In the genomic region with DNA sequence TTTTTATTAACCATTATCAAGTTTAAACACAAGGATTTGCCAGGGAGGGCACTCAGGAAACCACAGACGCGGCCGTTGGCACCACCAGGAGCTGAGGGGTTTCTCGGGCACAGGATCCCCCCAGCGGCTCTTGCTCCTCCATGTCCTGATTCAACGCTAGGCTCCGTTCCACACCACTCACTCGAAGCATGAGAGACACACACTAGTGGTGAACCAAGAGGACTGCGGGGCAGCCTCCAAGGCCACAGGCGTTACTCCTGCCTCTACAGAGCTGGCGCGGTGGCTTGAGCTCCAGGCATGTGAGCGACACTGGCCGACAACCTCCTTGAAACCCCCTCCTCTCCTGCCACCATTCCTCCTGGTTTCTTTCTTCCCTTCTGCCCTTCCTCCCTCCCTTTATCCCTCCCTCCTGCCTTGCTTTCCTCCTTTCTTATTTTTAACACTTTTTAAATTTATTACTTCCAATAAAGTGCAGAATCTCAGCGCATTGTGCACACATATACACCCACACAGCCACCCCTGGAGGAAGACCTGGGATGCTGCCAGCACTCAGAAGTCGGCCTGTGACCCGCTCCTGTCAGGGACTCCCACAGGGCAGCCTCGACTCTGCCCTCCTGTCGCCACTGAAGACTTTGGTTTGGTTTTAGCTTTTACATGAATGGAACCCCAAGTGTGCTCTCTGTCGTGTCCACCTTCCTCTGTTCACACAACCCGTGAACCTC, we compare ENCODE assay signal across 11 cellular contexts. TPM values are rescaled to one million over a fixed set of nuclear protein-coding genes. Genes with fewer than 3 reads are reported as not detected.
DNase-seq lines count a peak whose midpoint lies in the region; ATAC-seq, FAIRE-seq and TF ChIP-seq lines count a peak whose summit lies in the region.
"Had no signal": no experiment of that assay in that cellular context is flagged by ENCODE, and none has a peak within 500 bp of the region (broad histone marks: within the 10 kb centered on the region; RNA-seq: fewer than 3 reads in every experiment).

No MANE protein-coding gene starts in this region.

- DNase-seq in A549 (ENCODE audit: low read depth in 1 of 2, low spot score in 1 of 2): peak in 1 of 2 experiments; percentile 42
- no peak for DNase-seq in GM12864 (ENCODE audit: low read depth)
- DNase-seq in WTC11 (ENCODE audit: low spot score): peak; percentile 45
- peak; percentile 50 for DNase-seq in iPS-NIHi7 (ENCODE audit: extremely low spot score)
- no peak for DNase-seq in GM10266 (ENCODE audit: extremely low spot score)
- DNase-seq in RCC 7860 (ENCODE audit: low spot score): no peak
- DNase-seq: NCI-H510A treated with DMSO at 0.1 percent for 48 hours had no signal

- peaks cover 12% of the 10 kb centered on the region for H3K4me1 Mint-ChIP-seq in WTC11

- peaks cover 16% of the 10 kb centered on the region for H3K4me1 ChIP-seq in A549

- no peak for TF ChIP-seq RAD21 in A549 (conservative IDR thresholded peaks at IDR 0.05 in 1 of 2, IDR thresholded peaks at IDR 0.05 in 1 of 2)

- peak overlapping the region; percentile 71 for H3K27ac Mint-ChIP-seq in WTC11

- FAIRE-seq in A549 (lab: Jason Lieb, UNC): no peak
- FAIRE-seq in RCC 7860 (lab: Jason Lieb, UNC): no peak
- FAIRE-seq: bronchial epithelial cell had no signal

- ATAC-seq in A549: peak; percentile 62 to 76; a peak in 5 of 6 replicates
- ATAC-seq in WTC11: peak; percentile 81
- no peak for ATAC-seq in GM21390 (IDR thresholded peaks at IDR 0.05; ENCODE audit: unreplicated experiment)
- no peak for ATAC-seq in GM18907 (IDR thresholded peaks at IDR 0.05; ENCODE audit: unreplicated experiment)

- no peak overlapping the region for H3K4me2 ChIP-seq in A549

- no peaks in the 10 kb centered on the region for H3K9me3 Mint-ChIP-seq in WTC11

- H3K27ac ChIP-seq in A549: no peak overlapping the region
- H3K27ac ChIP-seq: upper lobe of left lung had no signal

- no peak for TF ChIP-seq EP300 in A549 (IDR thresholded peaks at IDR 0.05)

- TF ChIP-seq POLR2A in A549 (IDR thresholded peaks at IDR 0.05; ENCODE audit: low read length): no peak

- 93% methylated on average over 21 of the region's 21 CpGs for WGBS in A549 (ENCODE audit: missing lambda C conversion rate)

- H3K4me3 Mint-ChIP-seq in WTC11: no peak overlapping the region

- no peaks in the 10 kb centered on the region for H3K27me3 Mint-ChIP-seq in WTC11 (ENCODE audit: low read depth)

- TF ChIP-seq CTCF in A549 (IDR thresholded peaks at IDR 0.05): no peak
- TF ChIP-seq CTCF in GM12864 (IDR thresholded peaks at IDR 0.05; ENCODE audit: low read depth, low read length, missing control alignments): peak; percentile 5
- no peak for TF ChIP-seq CTCF in WTC11 (IDR thresholded peaks at IDR 0.05)
- TF ChIP-seq CTCF in GM10266 (IDR thresholded peaks at IDR 0.05; ENCODE audit: control insufficient read depth, insufficient read depth, low read depth, missing control alignments): no peak

- CTCF ChIA-PET in A549 (lab: Yijun Ruan, JAX): interaction anchor here (0.6 to 3.9 kb wide), 4 partner anchors 11 to 245 kb away, joined by 3 to 20 read pairs (median 8); no protein-coding TSS in a partner anchor
- CTCF ChIA-PET in WTC11 (lab: Charles Lee): interaction anchor here (0.6 to 1.5 kb wide), 5 partner anchors 10 to 486 kb away, joined by 4 to 6 read pairs (median 5); no protein-coding TSS in a partner anchor

- no peaks in the 10 kb centered on the region for H3K9me3 ChIP-seq in A549
- H3K9me3 ChIP-seq: upper lobe of left lung had no signal

- peaks cover 12% of the 10 kb centered on the region for H3K36me3 Mint-ChIP-seq in WTC11

- POLR2A ChIA-PET in A549 (lab: Yijun Ruan, JAX): no interaction called here
- POLR2A ChIA-PET in WTC11 (lab: Charles Lee): no interaction called here

- H3K4me3 ChIP-seq in A549 (no peak overlapping the region), GM12864 (ENCODE audit: low read depth, low read length) (no peak overlapping the region)
- H3K4me3 ChIP-seq: upper lobe of left lung had no signal

TF ChIP-seq in A549, 52 proteins besides CTCF, POLR2A, EP300 and RAD21:
- TF ChIP-seq HMGXB4 (CRISPR knock-in tag; IDR thresholded peaks at IDR 0.05; ENCODE audit: borderline replicate concordance) (no peak), JUNB (IDR thresholded peaks at IDR 0.05) (no peak), NFE2L2 (conservative IDR thresholded peaks at IDR 0.05; ENCODE audit: low read length) (no peak), SMC3 (IDR thresholded peaks at IDR 0.05) (no peak)
- TF ChIP-seq, protein P1, sequence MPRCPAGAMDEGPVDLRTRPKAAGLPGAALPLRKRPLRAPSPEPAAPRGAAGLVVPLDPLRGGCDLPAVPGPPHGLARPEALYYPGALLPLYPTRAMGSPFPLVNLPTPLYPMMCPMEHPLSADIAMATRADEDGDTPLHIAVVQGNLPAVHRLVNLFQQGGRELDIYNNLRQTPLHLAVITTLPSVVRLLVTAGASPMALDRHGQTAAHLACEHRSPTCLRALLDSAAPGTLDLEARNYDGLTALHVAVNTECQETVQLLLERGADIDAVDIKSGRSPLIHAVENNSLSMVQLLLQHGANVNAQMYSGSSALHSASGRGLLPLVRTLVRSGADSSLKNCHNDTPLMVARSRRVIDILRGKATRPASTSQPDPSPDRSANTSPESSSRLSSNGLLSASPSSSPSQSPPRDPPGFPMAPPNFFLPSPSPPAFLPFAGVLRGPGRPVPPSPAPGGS (IDR thresholded peaks at IDR 0.05): no peak

TF ChIP-seq in WTC11, 78 proteins besides CTCF, POLR2A, EP300 and RAD21:
- no peak for TF ChIP-seq CBFB (CRISPR knock-in tag; IDR thresholded peaks at IDR 0.05; ENCODE audit: low read depth)
- no peak for TF ChIP-seq ZNF425 (CRISPR knock-in tag; conservative IDR thresholded peaks at IDR 0.05)
- TF ChIP-seq, protein P2, sequence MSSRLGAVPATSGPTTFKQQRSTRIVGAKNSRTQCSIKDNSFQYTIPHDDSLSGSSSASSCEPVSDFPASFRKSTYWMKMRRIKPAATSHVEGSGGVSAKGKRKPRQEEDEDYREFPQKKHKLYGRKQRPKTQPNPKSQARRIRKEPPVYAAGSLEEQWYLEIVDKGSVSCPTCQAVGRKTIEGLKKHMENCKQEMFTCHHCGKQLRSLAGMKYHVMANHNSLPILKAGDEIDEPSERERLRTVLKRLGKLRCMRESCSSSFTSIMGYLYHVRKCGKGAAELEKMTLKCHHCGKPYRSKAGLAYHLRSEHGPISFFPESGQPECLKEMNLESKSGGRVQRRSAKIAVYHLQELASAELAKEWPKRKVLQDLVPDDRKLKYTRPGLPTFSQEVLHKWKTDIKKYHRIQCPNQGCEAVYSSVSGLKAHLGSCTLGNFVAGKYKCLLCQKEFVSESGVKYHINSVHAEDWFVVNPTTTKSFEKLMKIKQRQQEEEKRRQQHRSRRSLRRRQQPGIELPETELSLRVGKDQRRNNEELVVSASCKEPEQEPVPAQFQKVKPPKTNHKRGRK (CRISPR knock-in tag; IDR thresholded peaks at IDR 0.05; ENCODE audit: borderline replicate concordance): no peak
- TF ChIP-seq ZBTB21 (CRISPR knock-in tag; IDR thresholded peaks at IDR 0.05; ENCODE audit: borderline replicate concordance): no peak
- no peak for TF ChIP-seq GRHL2 (CRISPR knock-in tag; IDR thresholded peaks at IDR 0.05; ENCODE audit: insufficient replicate concordance, severe bottlenecking)
- TF ChIP-seq JUN (CRISPR knock-in tag; IDR thresholded peaks at IDR 0.05): no peak
- no peak for TF ChIP-seq EMX1 (CRISPR knock-in tag; IDR thresholded peaks at IDR 0.05)
- TF ChIP-seq FOXK1 (CRISPR knock-in tag; IDR thresholded peaks at IDR 0.05): no peak
- TF ChIP-seq NFYB (CRISPR knock-in tag; conservative IDR thresholded peaks at IDR 0.05; ENCODE audit: low read depth): no peak
- no peak for TF ChIP-seq TCF7 (CRISPR knock-in tag; IDR thresholded peaks at IDR 0.05; ENCODE audit: low read depth)
- TF ChIP-seq SOX15 (CRISPR knock-in tag; IDR thresholded peaks at IDR 0.05): no peak
- TF ChIP-seq, protein P3, sequence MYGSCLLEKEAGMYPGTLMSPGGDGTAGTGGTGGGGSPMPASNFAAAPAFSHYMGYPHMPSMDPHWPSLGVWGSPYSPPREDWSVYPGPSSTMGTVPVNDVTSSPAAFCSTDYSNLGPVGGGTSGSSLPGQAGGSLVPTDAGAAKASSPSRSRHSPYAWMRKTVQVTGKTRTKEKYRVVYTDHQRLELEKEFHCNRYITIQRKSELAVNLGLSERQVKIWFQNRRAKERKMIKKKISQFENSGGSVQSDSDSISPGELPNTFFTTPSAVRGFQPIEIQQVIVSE (CRISPR knock-in tag; IDR thresholded peaks at IDR 0.05; ENCODE audit: borderline replicate concordance): no peak

RNA-seq across cellular contexts. Expression of gene COX7A2L, which starts 21.7 kb away (rescaled TPM):
- polyA plus RNA-seq in A549 (2011; rRNA removed) (219 and 258 TPM in 2 replicates), A549 (2017; fragmentation: RNase III; extraction: RNeasy Plus Mini Kit Qiagen cat#74134 plus additional on column Dnase treatment) (126 to 130 TPM (median 127 TPM) in 3 replicates)
- polyA plus RNA-seq in A549 (2012; cell fraction: cytosol; rRNA removed): 80.0 and 83.8 TPM in 2 replicates
- polyA plus RNA-seq in A549 (2012; cell fraction: nucleus; rRNA removed): 29.7 and 52.2 TPM in 2 replicates
- 83.2 and 85.8 TPM in 2 replicates for polyA minus RNA-seq in A549 (2011; rRNA and poly(A)+ RNA removed)
- 99.5 to 114 TPM (median 108 TPM) in 3 replicates for total RNA-seq in WTC11 (2021)

Comparison
In these comparisons a context has a peak if more than half of its experiments do, and no peak if none do; other contexts are left out.
1. ATAC-seq: peak in A549 (2 of 2) and WTC11 (single experiment); none in GM21390 (single experiment) and GM18907 (single experiment).
2. DNase-seq: peak in WTC11 (single experiment) and iPS-NIHi7 (single experiment); none in GM12864 (single experiment), GM10266 (single experiment) and RCC 7860 (single experiment).